Comparison of ENCODE assay signal across 10 cellular contexts in genomic region chr4:3040447-3041191, GRCh38. TPM values are rescaled to one million over a fixed set of nuclear protein-coding genes. Genes with fewer than 3 reads are reported as not detected.
A peak's percentile ranks its signal among the peaks of the same experiment; 100 is the strongest.
DNase-seq lines count a peak whose midpoint lies in the region; ATAC-seq and TF ChIP-seq lines count a peak whose summit lies in the region.
"Had no signal": no experiment of that assay in that cellular context is flagged by ENCODE, and none has a peak within 500 bp of the region (broad histone marks: within the 10 kb centered on the region; RNA-seq: fewer than 3 reads in every experiment).

No MANE protein-coding gene starts in this region.

- H3K9me3 ChIP-seq in right atrium auricular region (no peaks in the 10 kb centered on the region), esophagus (ENCODE audit: control insufficient read depth in 2 of 2, insufficient read depth in 1 of 2, low read depth in 1 of 2, low read length in 1 of 2) (no peaks in the 10 kb centered on the region), tibial artery (no peaks in the 10 kb centered on the region)

- no peak for TF ChIP-seq CTCF in right atrium auricular region (IDR thresholded peaks at IDR 0.05)
- no peak for TF ChIP-seq CTCF in tibial artery (IDR thresholded peaks at IDR 0.05)

- H3K27ac ChIP-seq in right atrium auricular region = peak overlapping the region in 1 of 2 donors; percentile 66
- H3K27ac ChIP-seq in esophagus (ENCODE audit: low read depth in 2 of 2, low read length in 1 of 2) = no peak overlapping the region
- no peak overlapping the region for H3K27ac ChIP-seq in tibial artery

- H3K4me3 ChIP-seq in right atrium auricular region = peak overlapping the region in 1 of 2 donors; percentile 54
- H3K4me3 ChIP-seq in esophagus (ENCODE audit: low read depth in 1 of 2, low read length in 2 of 2) = peak overlapping the region; percentile 35 to 59
- peak overlapping the region; percentile 49 to 52 for H3K4me3 ChIP-seq in tibial artery

- H3K4me1 ChIP-seq in right atrium auricular region (peaks cover 0 to 42% of the 10 kb centered on the region in 2 donors), esophagus (ENCODE audit: control insufficient read depth in 2 of 2, insufficient read depth in 2 of 2, low read length in 1 of 2) (peaks cover 0 to 7% of the 10 kb centered on the region in 2 donors), tibial artery (peaks cover 0 to 33% (median 19%) of the 10 kb centered on the region in 4 donors)

- ATAC-seq in Right ventricle myocardium superior (ENCODE audit: poor library complexity) = no peak
- ATAC-seq in HG03159 (IDR thresholded peaks at IDR 0.05; ENCODE audit: unreplicated experiment) = peak; percentile 34
- ATAC-seq: Panc1 had no signal

- peak; percentile 36 for DNase-seq in Right ventricle myocardium superior
- no peak for DNase-seq in right atrium auricular region (ENCODE audit: low spot score)
- DNase-seq in tibial artery = no peak
- no peak for DNase-seq in effector CD4-positive, alpha-beta T cell
- DNase-seq in NCI-H774 (lab: John Stamatoyannopoulos, UW) = no peak
- no peak for DNase-seq in activated CD4-positive, alpha-beta T cell treated with anti-CD3 and anti-CD28 coated beads for 1 hour

- intact Hi-C loops in Right ventricle myocardium superior (cut with DNase I) = no loop called here
- intact Hi-C loops in tibial artery (cut with DNase I; ENCODE audit: low total_unique reads) = no loop called here

- H3K36me3 ChIP-seq in right atrium auricular region (no peaks in the 10 kb centered on the region), esophagus (ENCODE audit: control insufficient read depth in 2 of 2, insufficient read depth in 2 of 2, low read length in 1 of 2) (no peaks in the 10 kb centered on the region), tibial artery (no peaks in the 10 kb centered on the region)

- H3K27me3 ChIP-seq in right atrium auricular region (no peaks in the 10 kb centered on the region), esophagus (ENCODE audit: control insufficient read depth in 1 of 2, insufficient read depth in 2 of 2, low read length in 2 of 2) (no peaks in the 10 kb centered on the region), tibial artery (peaks cover 0 to 7% of the 10 kb centered on the region in 2 donors)

- 82 to 86% methylated on average over 27 to 28 of the region's 28 CpGs for WGBS in esophagus, 2 donors

RNA-seq across cellular contexts. Expression of gene HTT-AS, which starts 33.7 kb away (rescaled TPM):
- total RNA-seq in Right ventricle myocardium superior (not detected), right atrium auricular region (not detected)
- polyA plus RNA-seq in esophagus = not detected
- polyA plus RNA-seq: BJ had no signal

RNA-seq across cellular contexts. Expression of gene HTT, which starts 33.9 kb away (rescaled TPM):
- total RNA-seq in Right ventricle myocardium superior (23.9 TPM), right atrium auricular region (10 to 100 TPM; 18.1 to 30.5 TPM)
- polyA plus RNA-seq in esophagus = 10 to 100 TPM in 1 of 2 donors, 1 to 10 TPM in 1; 9.7 to 19.4 TPM
